In genomic region chr10:30441974-30442606, GRCh38 we compare ENCODE assay signal across 23 cellular contexts. TPM values are rescaled to one million over a fixed set of nuclear protein-coding genes. Genes with fewer than 3 reads are reported as not detected.
DNase-seq lines count a peak whose midpoint lies in the region; ATAC-seq, FAIRE-seq and TF ChIP-seq lines count a peak whose summit lies in the region.
"Had no signal": no experiment of that assay in that cellular context is flagged by ENCODE, and none has a peak within 500 bp of the region (broad histone marks: within the 10 kb centered on the region; RNA-seq: fewer than 3 reads in every experiment).

No MANE protein-coding gene starts in this region.

- H3K4me1 Mint-ChIP-seq in activated naive CD8-positive, alpha-beta T cell treated with anti-CD3 and anti-CD28 coated beads, Interleukin-2, amount 10 ng/mL, durations not matched to agents 7 days and 5 days = peaks cover 44% of the 10 kb centered on the region
- peaks cover 34% of the 10 kb centered on the region for H3K4me1 Mint-ChIP-seq in activated naive CD8-positive, alpha-beta T cell treated with anti-CD3 and anti-CD28 coated beads, Interleukin-2, amount 50 U/mL, for 24 hours
- H3K4me1 Mint-ChIP-seq in naive B cell = peaks cover 63 to 87% (median 74%) of the 10 kb centered on the region in 3 donors

- peak overlapping the region; percentile 8 for H3K27ac Mint-ChIP-seq in activated naive CD8-positive, alpha-beta T cell treated with anti-CD3 and anti-CD28 coated beads, Interleukin-2, amount 10 ng/mL, durations not matched to agents 7 days and 5 days
- no peak overlapping the region for H3K27ac Mint-ChIP-seq in activated naive CD8-positive, alpha-beta T cell treated with anti-CD3 and anti-CD28 coated beads, Interleukin-2, amount 50 U/mL, for 24 hours
- H3K27ac Mint-ChIP-seq in naive B cell = peak overlapping the region in 5 of 6 donors; percentile 51 to 90 (median 81)

- H3K9me1 ChIP-seq in K562 (ENCODE audit: control insufficient read depth, insufficient read depth, low read length) = no peaks in the 10 kb centered on the region

- ATAC-seq in activated naive CD8-positive, alpha-beta T cell treated with anti-CD3 and anti-CD28 coated beads, Interleukin-2, amount 10 ng/mL, durations not matched to agents 7 days and 5 days (ENCODE audit: low read depth) = no peak
- ATAC-seq in activated naive CD8-positive, alpha-beta T cell treated with anti-CD3 and anti-CD28 coated beads, Interleukin-2, amount 50 U/mL, for 24 hours = no peak
- no peak for ATAC-seq in K562
- no peak for ATAC-seq in naive B cell (ENCODE audit: low read depth in 2 of 2)
- ATAC-seq in GM18907 (IDR thresholded peaks at IDR 0.05; ENCODE audit: unreplicated experiment) = no peak
- no peak for ATAC-seq in SK-N-SH treated with all-trans-retinoic acid at 6 μM for 48 hours
- ATAC-seq: naive thymus-derived CD8-positive, alpha-beta T cell; upper lobe of right lung had no signal

- intact Hi-C loops in K562 (cut with micrococcal nuclease) = no loop called here

- in situ Hi-C loops in K562 (cut with MboI) = no loop called here

- H3K4me3 ChIP-seq in K562 (no peak overlapping the region), subcutaneous abdominal adipose tissue (ENCODE audit: low read depth in 1 of 5, low read length in 5 of 5) (peak overlapping the region in 1 of 5 donors; percentile 19)
- H3K4me3 ChIP-seq: hepatocyte, upper lobe of right lung had no signal

- POLR2A ChIA-PET in activated naive CD8-positive, alpha-beta T cell treated with anti-CD3 and anti-CD28 coated beads, Interleukin-2, amount 10 ng/mL, durations not matched to agents 7 days and 5 days (lab: Charles Lee) = interaction anchor here (1.4 kb wide), 1 partner anchor 14 kb away, joined by 4 read pairs; no protein-coding TSS in a partner anchor
- POLR2A ChIA-PET in K562 (lab: Yijun Ruan, JAX) = interaction anchor here (0.7 to 1.3 kb wide), 5 partner anchors 8 to 23 kb away, joined by 3 to 5 read pairs (median 5); partner anchors contain the start of gene MAP3K8

- WGBS in K562 (ENCODE audit: insufficient coverage, low coverage, missing lambda C conversion rate) = 68% methylated on average over 4 of the region's 4 CpGs

- peaks cover 62% of the 10 kb centered on the region for H3K36me3 Mint-ChIP-seq in activated naive CD8-positive, alpha-beta T cell treated with anti-CD3 and anti-CD28 coated beads, Interleukin-2, amount 10 ng/mL, durations not matched to agents 7 days and 5 days
- H3K36me3 Mint-ChIP-seq in activated naive CD8-positive, alpha-beta T cell treated with anti-CD3 and anti-CD28 coated beads, Interleukin-2, amount 50 U/mL, for 24 hours (ENCODE audit: low read depth) = peaks cover 50% of the 10 kb centered on the region
- peaks cover 30 to 42% of the 10 kb centered on the region in 2 donors for H3K36me3 Mint-ChIP-seq in naive B cell
- H3K36me3 Mint-ChIP-seq: naive thymus-derived CD8-positive, alpha-beta T cell had no signal

- TF ChIP-seq POLR2A in K562 (conservative IDR thresholded peaks at IDR 0.05) = 0 out of 2 replicates have a peak, but pooled peaks have one; percentile 21

- no peak for TF ChIP-seq CTCF in K562 (IDR thresholded peaks at IDR 0.05 in 2 of 3, conservative IDR thresholded peaks at IDR 0.05 in 1 of 3; ENCODE audit: insufficient read depth in 2 of 3, low read depth in 1 of 3, low read length in 3 of 3)

- H3K9me3 Mint-ChIP-seq in activated naive CD8-positive, alpha-beta T cell treated with anti-CD3 and anti-CD28 coated beads, Interleukin-2, amount 10 ng/mL, durations not matched to agents 7 days and 5 days = no peaks in the 10 kb centered on the region
- no peaks in the 10 kb centered on the region for H3K9me3 Mint-ChIP-seq in activated naive CD8-positive, alpha-beta T cell treated with anti-CD3 and anti-CD28 coated beads, Interleukin-2, amount 50 U/mL, for 24 hours
- no peaks in the 10 kb centered on the region for H3K9me3 Mint-ChIP-seq in naive B cell
- H3K9me3 Mint-ChIP-seq: naive thymus-derived CD8-positive, alpha-beta T cell had no signal

- no peak overlapping the region for H2AFZ ChIP-seq in K562 (ENCODE audit: low read depth, low read length)
- H2AFZ ChIP-seq: hepatocyte had no signal

- no peak overlapping the region for H3K4me3 Mint-ChIP-seq in activated naive CD8-positive, alpha-beta T cell treated with anti-CD3 and anti-CD28 coated beads, Interleukin-2, amount 10 ng/mL, durations not matched to agents 7 days and 5 days
- H3K4me3 Mint-ChIP-seq in activated naive CD8-positive, alpha-beta T cell treated with anti-CD3 and anti-CD28 coated beads, Interleukin-2, amount 50 U/mL, for 24 hours = no peak overlapping the region
- H3K4me3 Mint-ChIP-seq in naive B cell = peak overlapping the region in 2 of 8 donors; percentile 9 to 42
- H3K4me3 Mint-ChIP-seq: naive thymus-derived CD8-positive, alpha-beta T cell had no signal

- H3K79me2 ChIP-seq in K562 (ENCODE audit: control insufficient read depth, insufficient read depth, low read length) = peaks cover 75% of the 10 kb centered on the region

- H3K4me2 ChIP-seq in K562 (ENCODE audit: insufficient read depth, low read length) = no peak overlapping the region
- H3K4me2 ChIP-seq: hepatocyte had no signal

- CTCF ChIA-PET in K562 (lab: Yijun Ruan, JAX; ENCODE audit: low intra/inter-chr PET ratio) = no interaction called here

- no TSS peak for BruUV-seq in K562 (replicated peaks; lab: Mats Ljungman, UMichigan)

- TF ChIP-seq EP300 in K562 (IDR thresholded peaks at IDR 0.05; ENCODE audit: low read length) = no peak

- no peaks in the 10 kb centered on the region for H3K27me3 Mint-ChIP-seq in activated naive CD8-positive, alpha-beta T cell treated with anti-CD3 and anti-CD28 coated beads, Interleukin-2, amount 10 ng/mL, durations not matched to agents 7 days and 5 days
- H3K27me3 Mint-ChIP-seq in activated naive CD8-positive, alpha-beta T cell treated with anti-CD3 and anti-CD28 coated beads, Interleukin-2, amount 50 U/mL, for 24 hours = no peaks in the 10 kb centered on the region
- H3K27me3 Mint-ChIP-seq in naive B cell = no peaks in the 10 kb centered on the region
- H3K27me3 Mint-ChIP-seq: naive thymus-derived CD8-positive, alpha-beta T cell had no signal

- FAIRE-seq in K562 (lab: Jason Lieb, UNC) = no peak
- FAIRE-seq: A204.1, astrocyte, colon, islet of Langerhans had no signal

- no peak for DNase-seq in activated naive CD8-positive, alpha-beta T cell treated with anti-CD3 and anti-CD28 coated beads, Interleukin-2, amount 10 ng/mL, durations not matched to agents 7 days and 5 days
- DNase-seq in activated naive CD8-positive, alpha-beta T cell treated with anti-CD3 and anti-CD28 coated beads, Interleukin-2, amount 50 U/mL, for 24 hours = no peak
- DNase-seq in K562 (ENCODE audit: extremely low read depth in 1 of 4, low spot score in 3 of 4) (no peak), naive B cell (no peak), NCI-H146 (lab: John Stamatoyannopoulos, UW) (no peak)
- DNase-seq: activated CD4-positive, alpha-beta T cell treated with anti-CD3 and anti-CD28 coated beads, Interleukin-2, amount 50 U/mL, for 1 hour; activated CD8-positive, alpha-beta memory T cell treated with anti-CD3 and anti-CD28 coated beads, Interleukin-2, amount 50 U/mL, for 48 hours; activated gamma-delta T cell treated with Interleukin-2 at 50 U/mL for 16 hours; C1 segment of cervical spinal cord; naive thymus-derived CD8-positive, alpha-beta T cell; NCI-H1436; posterior cingulate gyrus; SHP77; upper lobe of right lung had no signal

- peaks cover 6 to 39% of the 10 kb centered on the region in 2 experiments; a peak in 4 of 5 replicates for H3K4me1 ChIP-seq in K562 (replicated peaks in 1 of 2; ENCODE audit: control insufficient read depth in 2 of 2, insufficient read depth in 2 of 2, low read length in 2 of 2)
- H3K4me1 ChIP-seq in subcutaneous abdominal adipose tissue (ENCODE audit: control insufficient read depth in 5 of 5, insufficient read depth in 5 of 5, low read length in 5 of 5) = peaks cover 5 to 63% (median 50%) of the 10 kb centered on the region in 5 donors

- H3K27me3 ChIP-seq in K562 (ENCODE audit: control insufficient read depth in 2 of 2, insufficient read depth in 2 of 2, low read length in 2 of 2) (no peaks in the 10 kb centered on the region), subcutaneous abdominal adipose tissue (ENCODE audit: control insufficient read depth in 5 of 5, insufficient read depth in 4 of 5, low read length in 5 of 5) (no peaks in the 10 kb centered on the region)
- H3K27me3 ChIP-seq: hepatocyte, upper lobe of right lung had no signal

- H3K27ac ChIP-seq in K562 (ENCODE audit: extremely low read depth, low read depth, low read length) = no peak overlapping the region
- H3K27ac ChIP-seq in subcutaneous abdominal adipose tissue (ENCODE audit: low read depth, low read length) = peak overlapping the region; percentile 25
- H3K27ac ChIP-seq: hepatocyte, upper lobe of right lung, VCaP had no signal

- no peak for TF ChIP-seq RAD21 in K562 (CRISPR knock-in tag; conservative IDR thresholded peaks at IDR 0.05 in 1 of 2, IDR thresholded peaks at IDR 0.05 in 1 of 2)

- H4K20me1 ChIP-seq in K562 (replicated peaks; ENCODE audit: control insufficient read depth, insufficient read depth, low read length) = no peaks in the 10 kb centered on the region; the same call in 1 of the 2 replicates

- H3K9ac ChIP-seq in K562 (ENCODE audit: insufficient read depth in 1 of 2, low read depth in 2 of 2, low read length in 2 of 2) (no peak overlapping the region; a peak in 1 of 4 replicates), subcutaneous abdominal adipose tissue (ENCODE audit: low read length in 5 of 5) (peak overlapping the region in 2 of 5 donors; percentile 2 to 39)

- H3K9me3 ChIP-seq in K562 (replicated peaks; ENCODE audit: control insufficient read depth, insufficient read depth, low read depth, low read length) = no peaks in the 10 kb centered on the region
- no peaks in the 10 kb centered on the region for H3K9me3 ChIP-seq in subcutaneous abdominal adipose tissue (ENCODE audit: control insufficient read depth in 5 of 5, low read length in 5 of 5)
- H3K9me3 ChIP-seq: upper lobe of right lung had no signal

- H3K36me3 ChIP-seq in K562 (ENCODE audit: control insufficient read depth, insufficient read depth, low read length) = peaks cover 71% of the 10 kb centered on the region
- peaks cover 33 to 56% (median 39%) of the 10 kb centered on the region in 5 donors for H3K36me3 ChIP-seq in subcutaneous abdominal adipose tissue (ENCODE audit: control insufficient read depth in 5 of 5, insufficient read depth in 5 of 5, low read length in 5 of 5)

RNA-seq across cellular contexts. Expression of gene MAP3K8, which starts 8.1 kb away (rescaled TPM):
- 10 to 100 TPM; 27.7 to 28.3 TPM for total RNA-seq in activated naive CD8-positive, alpha-beta T cell treated with anti-CD3 and anti-CD28 coated beads, Interleukin-2, amount 10 ng/mL, durations not matched to agents 7 days and 5 days
- 21.7 and 52.3 TPM in 2 replicates for total RNA-seq in K562 (2011; cell fraction: chromatin; rRNA removed; ENCODE audit: low replicate concordance)
- total RNA-seq in K562 (2011; cell fraction: nucleolus; rRNA removed) = 13.8 and 18.8 TPM in 2 replicates
- 19.1 and 23.8 TPM in 2 replicates for total RNA-seq in K562 (2011; cell fraction: nucleoplasm; rRNA removed)
- 6.9 and 10.0 TPM in 2 replicates for total RNA-seq in K562 (2014; rRNA removed)
- total RNA-seq in K562 (2014; rRNA removed; fragmentation: Illumina TruSeq; extraction: Trizol) = 13.5 and 13.6 TPM in 2 replicates
- 8.4 and 9.8 TPM in 2 replicates for total RNA-seq in K562 (2015; rRNA removed; fragmentation: Illumina TruSeq; extraction: Trizol)
- total RNA-seq in K562 (2021) = 14.1 and 15.7 TPM in 2 replicates
- polyA plus RNA-seq in K562 (2011; rRNA removed) = 23.6 and 26.3 TPM in 2 replicates
- 6.3 and 13.7 TPM in 2 replicates for polyA plus RNA-seq in K562 (2011; cell fraction: cytosol; rRNA removed)
- 15.7 and 29.1 TPM in 2 replicates for polyA plus RNA-seq in K562 (2011; cell fraction: nucleus; rRNA removed)
- 11.4 and 15.1 TPM in 2 replicates for polyA plus RNA-seq in K562 (2012)
- polyA plus RNA-seq in K562 (2014; fragmentation: Illumina TruSeq; extraction: Trizol) = 11.5 and 12.0 TPM in 2 replicates
- polyA plus RNA-seq in K562 (2014; fragmentation: Nextera tagmentation; extraction: Ambion mirVana) = 10 to 100 TPM; 14.0 to 16.4 TPM
- polyA plus RNA-seq in K562 (2014; rRNA removed) = 12.9 and 14.7 TPM in 2 replicates
- polyA minus RNA-seq in K562 (2011; rRNA and poly(A)+ RNA removed) = 14.3 and 25.8 TPM in 2 replicates
- 2.7 and 7.8 TPM in 2 replicates for polyA minus RNA-seq in K562 (2011; cell fraction: cytosol; rRNA and poly(A)+ RNA removed)
- 7.5 and 22.9 TPM in 2 replicates for polyA minus RNA-seq in K562 (2011; cell fraction: nucleus; rRNA and poly(A)+ RNA removed)
- polyA plus RNA-seq in naive B cell (ENCODE audit: low read depth in 6 of 6) = 100 to 1,000 TPM in 2 of 6 donors, 10 to 100 TPM in 4; 75.2 to 122 (median 90.8) TPM
